In the genomic region with DNA sequence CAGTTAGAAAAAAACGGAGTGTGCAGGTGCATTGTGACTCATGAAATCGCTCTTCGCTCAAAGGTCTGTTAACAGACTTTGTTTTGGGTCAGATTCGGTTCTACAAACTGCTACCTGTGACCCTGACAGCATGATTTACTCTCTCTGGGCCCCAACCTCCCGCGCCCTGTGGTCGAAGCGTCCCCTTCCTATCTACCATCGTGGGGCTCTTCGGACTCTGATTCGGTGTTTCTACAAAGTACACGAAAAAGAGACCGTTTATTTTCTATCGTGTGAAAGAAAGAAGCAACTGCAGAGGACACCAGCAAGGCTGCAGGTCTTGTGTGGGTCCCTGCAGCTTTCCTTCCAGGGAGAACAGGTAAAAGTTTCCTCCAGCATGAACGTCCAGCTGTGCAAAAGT, we compare ENCODE assay signal across 13 cellular contexts. TPM values are rescaled to one million over a fixed set of nuclear protein-coding genes. Genes with fewer than 3 reads are reported as not detected.
DNase-seq lines count a peak whose midpoint lies in the region; ATAC-seq and TF ChIP-seq lines count a peak whose summit lies in the region.
"Had no signal": no experiment of that assay in that cellular context is flagged by ENCODE, and none has a peak within 500 bp of the region (broad histone marks: within the 10 kb centered on the region; RNA-seq: fewer than 3 reads in every experiment).

No MANE protein-coding gene starts in this region.

- no peak overlapping the region for H3K9ac ChIP-seq in H9 (ENCODE audit: extremely low read depth, insufficient read length, low read length)

- no peak for ATAC-seq in activated T-cell treated with anti-CD3 and anti-CD28 coated beads, Interleukin-2, amount 50 U/mL, for 4 hours

- H2BK5ac ChIP-seq in H9 (ENCODE audit: insufficient read length, low read length) = no peak overlapping the region

- H3K27ac Mint-ChIP-seq in H9 = no peak overlapping the region
- H3K27ac Mint-ChIP-seq in brain = peak overlapping the region in 3 of 5 experiments; percentile 57 to 92 (median 81)
- H3K27ac Mint-ChIP-seq: B cell; CD8-positive, alpha-beta memory T cell had no signal

- no peak for TF ChIP-seq POLR2A in sigmoid colon (IDR thresholded peaks at IDR 0.05)

- no peak overlapping the region for H4K5ac ChIP-seq in H9 (ENCODE audit: insufficient read length, low read depth, low read length)

- no peak overlapping the region for H3K4ac ChIP-seq in H9 (ENCODE audit: low read depth, low read length)

- H2BK12ac ChIP-seq in H9 (ENCODE audit: insufficient read length, low read depth, low read length) = no peak overlapping the region

- H3K23ac ChIP-seq in H9 (ENCODE audit: insufficient read length, low read depth, low read length) = no peak overlapping the region

- DNase-seq in H9 (peak; percentile 4), mesenteric fat pad (ENCODE audit: low spot score) (peak; percentile 51), sigmoid colon (no peak), NCI-H2227 treated with DMSO at 0.1 percent for 48 hours (lab: John Stamatoyannopoulos, UW) (no peak), glomerular visceral epithelial cell (ENCODE audit: extremely low spot score) (no peak)
- no peak for DNase-seq in activated T-cell treated with anti-CD3 and anti-CD28 coated beads, Interleukin-2, amount 50 U/mL, for 4 hours
- DNase-seq: CD8-positive, alpha-beta memory T cell; MG63; NCI-H1092 treated with DMSO at 0.1 percent for 48 hours; NCI-H1694 treated with DMSO at 0.1 percent for 48 hours; SHP77 had no signal

- no peak overlapping the region for H4K8ac ChIP-seq in H9 (replicated peaks; ENCODE audit: insufficient read length, low read depth, low read length)

- peaks cover 4% of the 10 kb centered on the region; the same call in 1 of the 2 replicates for H3K4me1 ChIP-seq in H9 (ENCODE audit: insufficient read depth, low read length)
- H3K4me1 ChIP-seq in sigmoid colon = peaks cover 0 to 68% (median 49%) of the 10 kb centered on the region in 4 donors

- no peak overlapping the region for H2BK20ac ChIP-seq in H9 (ENCODE audit: low read depth, low read length, poor library complexity, severe bottlenecking)

- H3K27me3 Mint-ChIP-seq in H9 (ENCODE audit: low read depth) (peaks cover 28% of the 10 kb centered on the region), brain (peaks cover 5% of the 10 kb centered on the region)
- H3K27me3 Mint-ChIP-seq in activated T-cell treated with anti-CD3 and anti-CD28 coated beads, Interleukin-2, amount 50 U/mL, for 4 hours (ENCODE audit: low read depth) = no peaks in the 10 kb centered on the region

- no peak for TF ChIP-seq CTCF in H9 (conservative IDR thresholded peaks at IDR 0.05)
- no peak for TF ChIP-seq CTCF in brain (conservative IDR thresholded peaks at IDR 0.05)
- no peak for TF ChIP-seq CTCF in sigmoid colon (IDR thresholded peaks at IDR 0.05)

- no peak overlapping the region for H2AK5ac ChIP-seq in H9 (ENCODE audit: insufficient read length, low read length)

- no CpG with 5 or more reads among the region's 15 CpGs for WGBS in H9 (ENCODE audit: extremely low coverage, insufficient read length, low lambda C conversion rate)
- WGBS in sigmoid colon, 2 donors = 73 to 77% methylated on average over 15 of the region's 15 CpGs

- H3K4me3 ChIP-seq in sigmoid colon = peak overlapping the region in 1 of 4 donors; percentile 12
- H3K4me3 ChIP-seq: MG63 had no signal

- no peak overlapping the region for H2BK15ac ChIP-seq in H9 (ENCODE audit: low read depth, low read length)

- no peak overlapping the region for H3K27ac ChIP-seq in H9 (ENCODE audit: insufficient read length, low read depth, low read length)
- H3K27ac ChIP-seq in sigmoid colon = peak overlapping the region; percentile 78 to 94 (median 86)

- peaks cover 2 to 9% of the 10 kb centered on the region in 2 experiments; a peak in 3 of 4 replicates for H3K4me1 Mint-ChIP-seq in H9
- H3K4me1 Mint-ChIP-seq in brain = peaks cover 34% of the 10 kb centered on the region
- no peaks in the 10 kb centered on the region for H3K4me1 Mint-ChIP-seq in activated T-cell treated with anti-CD3 and anti-CD28 coated beads, Interleukin-2, amount 50 U/mL, for 4 hours (ENCODE audit: low read depth)
- H3K4me1 Mint-ChIP-seq: B cell had no signal

- no peak overlapping the region for H3K4me2 ChIP-seq in H9 (ENCODE audit: insufficient read depth, insufficient read length, low read length)

- intact Hi-C loops in sigmoid colon (cut with DNase I) = loop anchor here (2.0 kb wide), 1 partner anchor 19 kb away; no protein-coding TSS in a partner anchor

- H3K79me1 ChIP-seq in H9 (ENCODE audit: insufficient read depth, low read depth, low read length, poor library complexity, severe bottlenecking) = no peaks in the 10 kb centered on the region

- H3K14ac ChIP-seq in H9 (ENCODE audit: insufficient read depth, low read length) = no peak overlapping the region

- no peak overlapping the region for H2BK120ac ChIP-seq in H9 (ENCODE audit: low read depth, low read length, poor library complexity, severe bottlenecking)

- no peak overlapping the region for H2AFZ ChIP-seq in H9 (ENCODE audit: low read length)

- no peaks in the 10 kb centered on the region for H3K36me3 Mint-ChIP-seq in H9 (ENCODE audit: insufficient read depth in 1 of 3, low read depth in 3 of 3)
- no peaks in the 10 kb centered on the region for H3K36me3 Mint-ChIP-seq in brain
- H3K36me3 Mint-ChIP-seq in activated T-cell treated with anti-CD3 and anti-CD28 coated beads, Interleukin-2, amount 50 U/mL, for 4 hours (ENCODE audit: insufficient read depth) = no peaks in the 10 kb centered on the region
- H3K36me3 Mint-ChIP-seq: CD8-positive, alpha-beta memory T cell had no signal

- no peaks in the 10 kb centered on the region for H4K20me1 ChIP-seq in H9 (ENCODE audit: control insufficient read depth, insufficient read depth, insufficient read length)

- no peaks in the 10 kb centered on the region for H3K23me2 ChIP-seq in H9 (ENCODE audit: insufficient read length, low read depth, low read length, poor library complexity, severe bottlenecking)

- no peaks in the 10 kb centered on the region for H3K79me2 ChIP-seq in H9 (ENCODE audit: insufficient read depth, low read length)

- H3K9me3 ChIP-seq in H9 (ENCODE audit: control insufficient read depth, low read depth, low read length) = no peaks in the 10 kb centered on the region
- H3K9me3 ChIP-seq in sigmoid colon = no peaks in the 10 kb centered on the region
- H3K9me3 ChIP-seq: MG63 had no signal

- no peak overlapping the region for H3K4me3 Mint-ChIP-seq in H9
- H3K4me3 Mint-ChIP-seq in brain = peak overlapping the region in 3 of 5 experiments; percentile 36 to 63 (median 41)
- no peak overlapping the region for H3K4me3 Mint-ChIP-seq in activated T-cell treated with anti-CD3 and anti-CD28 coated beads, Interleukin-2, amount 50 U/mL, for 4 hours
- H3K4me3 Mint-ChIP-seq: B cell; CD8-positive, alpha-beta memory T cell had no signal

- no peaks in the 10 kb centered on the region for H3K9me3 Mint-ChIP-seq in H9
- H3K9me3 Mint-ChIP-seq in brain = peaks cover 0 to 15% (median 2%) of the 10 kb centered on the region in 5 experiments
- H3K9me3 Mint-ChIP-seq in activated T-cell treated with anti-CD3 and anti-CD28 coated beads, Interleukin-2, amount 50 U/mL, for 4 hours = no peaks in the 10 kb centered on the region
- H3K9me3 Mint-ChIP-seq: CD8-positive, alpha-beta memory T cell had no signal

- TF ChIP-seq EP300 in sigmoid colon (IDR thresholded peaks at IDR 0.05) = no peak

- no peaks in the 10 kb centered on the region for H3K36me3 ChIP-seq in sigmoid colon
- H3K36me3 ChIP-seq: MG63 had no signal

- no peak overlapping the region for H3K56ac ChIP-seq in H9 (ENCODE audit: insufficient read length, low read depth, low read length)

- H4K91ac ChIP-seq in H9 (ENCODE audit: insufficient read length, low read depth, low read length) = no peak overlapping the region

- H3K18ac ChIP-seq in H9 (ENCODE audit: insufficient read length, low read depth, low read length) = no peak overlapping the region

- no peaks in the 10 kb centered on the region for H3K27me3 ChIP-seq in H9 (ENCODE audit: insufficient read depth, low read length)
- H3K27me3 ChIP-seq in sigmoid colon = no peaks in the 10 kb centered on the region

- no peak overlapping the region for H3T11ph ChIP-seq in H9 (ENCODE audit: low read length)

RNA-seq across cellular contexts. Expression of a gene that starts 29.4 kb away (rescaled TPM):
- total RNA-seq in H9 (2021) = 31.4 and 32.4 TPM in 2 replicates
- polyA plus RNA-seq in brain (ENCODE audit: insufficient read depth, low read depth, low replicate concordance) = 18.1 TPM
- 21.7 TPM for total RNA-seq in mesenteric fat pad
- 1 to 10 TPM; 2.1 to 6.4 (median 2.5) TPM for total RNA-seq in sigmoid colon
- 10 to 100 TPM in 1 of 3 donors, 1 to 10 TPM in 2; 1.8 to 10.7 (median 3.2) TPM for polyA plus RNA-seq in sigmoid colon
- 10 to 100 TPM; 69.0 to 94.9 (median 77.7) TPM for total RNA-seq in activated T-cell treated with anti-CD3 and anti-CD28 coated beads, Interleukin-2, amount 50 U/mL, for 4 hours

Comparison
In these comparisons a context has a peak if more than half of its experiments do, and no peak if none do; other contexts are left out.
1. DNase-seq: peak in H9 (single experiment) and mesenteric fat pad (single experiment); none in sigmoid colon (single experiment), NCI-H2227 treated with DMSO at 0.1 percent for 48 hours (single experiment), glomerular visceral epithelial cell (single experiment) and activated T-cell treated with anti-CD3 and anti-CD28 coated beads, Interleukin-2, amount 50 U/mL, for 4 hours (single experiment).
2. H3K27ac Mint-ChIP-seq: peak in brain (3 of 5); none in H9 (0 of 3).
3. H3K4me3 Mint-ChIP-seq: peak in brain (3 of 5); none in H9 (0 of 2) and activated T-cell treated with anti-CD3 and anti-CD28 coated beads, Interleukin-2, amount 50 U/mL, for 4 hours (single experiment).